ENCODE assay signal across 16 cellular contexts in the genomic region with DNA sequence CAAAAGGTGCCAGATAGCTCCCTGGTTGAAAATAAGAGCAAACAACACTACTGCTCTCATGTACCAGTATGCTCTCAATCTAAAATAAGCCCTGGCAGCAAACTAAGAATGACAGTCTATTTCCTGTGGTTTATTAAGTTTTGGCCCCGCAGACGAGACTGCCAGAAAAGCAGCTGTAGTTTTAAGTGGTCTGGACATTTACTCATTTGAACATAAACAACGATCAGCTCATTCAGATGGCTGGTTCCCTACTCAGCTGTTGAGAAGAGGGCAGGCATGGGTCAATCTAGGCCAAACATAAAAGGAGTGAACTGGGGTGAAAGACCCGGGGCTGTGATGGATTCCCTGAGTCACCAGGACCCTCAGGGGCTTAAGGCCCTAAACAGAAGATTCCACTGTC. TPM values are rescaled to one million over a fixed set of nuclear protein-coding genes. Genes with fewer than 3 reads are reported as not detected.
A peak's percentile ranks its signal among the peaks of the same experiment; 100 is the strongest.
DNase-seq lines count a peak whose midpoint lies in the region; ATAC-seq and TF ChIP-seq lines count a peak whose summit lies in the region.
"Had no signal": no experiment of that assay in that cellular context is flagged by ENCODE, and none has a peak within 500 bp of the region (broad histone marks: within the 10 kb centered on the region; RNA-seq: fewer than 3 reads in every experiment).

No MANE protein-coding gene starts in this region.

- 51 to 78% methylated on average over 4 of the region's 4 CpGs for WGBS in body of pancreas, 2 donors

- H3K9me3 ChIP-seq in BE2C (no peaks in the 10 kb centered on the region), Loucy (ENCODE audit: insufficient read depth, low read depth, low read length) (no peaks in the 10 kb centered on the region), body of pancreas (no peaks in the 10 kb centered on the region)

- DNase-seq in BE2C (peak; percentile 71), cardiac fibroblast (ENCODE audit: low read depth in 2 of 2) (peak; percentile 28 to 56), nephron progenitor cell (no peak), coronary artery (ENCODE audit: low spot score) (no peak), body of pancreas (no peak)
- no peak for DNase-seq in stimulated activated CD8-positive, alpha-beta memory T cell treated with anti-CD3 and anti-CD28 coated beads, Interleukin-4, amount 100 ng/mL, for 48 hours
- DNase-seq: activated CD4-positive, alpha-beta T cell treated with anti-CD3 and anti-CD28 coated beads, Interleukin-2, amount 50 U/mL, for 1 hour; activated effector memory CD4-positive, alpha-beta T cell treated with Interleukin-2 at 50 U/mL for 16 hours; C1 segment of cervical spinal cord; HFFc6; kidney; natural killer cell; T-helper 2 cell had no signal

- H3K36me3 ChIP-seq in BE2C (no peaks in the 10 kb centered on the region), Loucy (ENCODE audit: insufficient read depth, low read length) (no peaks in the 10 kb centered on the region), body of pancreas (replicated peaks in 1 of 2; ENCODE audit: insufficient read depth in 1 of 2, low read depth in 2 of 2) (no peaks in the 10 kb centered on the region)

- H3K4me2 ChIP-seq in Loucy (ENCODE audit: low read depth, low read length, poor library complexity, severe bottlenecking): peak overlapping the region; percentile 29

- peak overlapping the region; percentile 45 for H3K4me3 Mint-ChIP-seq in nephron progenitor cell
- H3K4me3 Mint-ChIP-seq: HFFc6, IgD-negative memory B cell, natural killer cell had no signal

- H3K4me3 ChIP-seq in BE2C (ENCODE audit: low read depth, low read length) (no peak overlapping the region), Loucy (ENCODE audit: low read length, poor library complexity, severe bottlenecking) (no peak overlapping the region), cardiac fibroblast (replicated peaks in 1 of 2; ENCODE audit: low read depth in 2 of 2, low read length in 2 of 2) (no peak overlapping the region), coronary artery (no peak overlapping the region), body of pancreas (no peak overlapping the region)

- no peak overlapping the region for H3K27ac Mint-ChIP-seq in nephron progenitor cell
- H3K27ac Mint-ChIP-seq: HFFc6, IgD-negative memory B cell, natural killer cell had no signal

- peaks cover 12% of the 10 kb centered on the region for H3K27me3 Mint-ChIP-seq in nephron progenitor cell (ENCODE audit: low read depth, poor library complexity)

- no peaks in the 10 kb centered on the region for H4K20me1 ChIP-seq in Loucy (ENCODE audit: insufficient read depth, low read length, poor library complexity, severe bottlenecking)

- H3K9me2 ChIP-seq in Loucy (replicated peaks; ENCODE audit: low read depth, low read length): no peaks in the 10 kb centered on the region

- intact Hi-C loops in body of pancreas (cut with DNase I): no loop called here

- H3K4me1 Mint-ChIP-seq in nephron progenitor cell: peaks cover 42% of the 10 kb centered on the region

- H3F3A ChIP-seq in Loucy (ENCODE audit: low read depth): 0 out of 2 replicates have a peak, but pooled peaks cover 4% of the 10 kb centered on the region

- no peak for ATAC-seq in GM21786 (IDR thresholded peaks at IDR 0.05; ENCODE audit: unreplicated experiment)
- ATAC-seq in body of pancreas: no peak
- ATAC-seq: natural killer cell had no signal

- H3K27me3 ChIP-seq in BE2C (peaks cover 31% of the 10 kb centered on the region), Loucy (ENCODE audit: insufficient read depth, low read length, poor library complexity, severe bottlenecking) (no peaks in the 10 kb centered on the region), body of pancreas (no peaks in the 10 kb centered on the region)

- H3K27ac ChIP-seq in coronary artery (peak overlapping the region in 1 of 2 donors; percentile 59), body of pancreas (no peak overlapping the region)

- TF ChIP-seq POLR2A in body of pancreas (IDR thresholded peaks at IDR 0.05): no peak

- no peak for TF ChIP-seq CTCF in BE2C (IDR thresholded peaks at IDR 0.05; ENCODE audit: low read depth, low read length)
- TF ChIP-seq CTCF in Loucy (conservative IDR thresholded peaks at IDR 0.05; ENCODE audit: low read length): no peak
- no peak for TF ChIP-seq CTCF in cardiac fibroblast (IDR thresholded peaks at IDR 0.05; ENCODE audit: low read depth, low read length)
- TF ChIP-seq CTCF in nephron progenitor cell (IDR thresholded peaks at IDR 0.05): no peak
- TF ChIP-seq CTCF in coronary artery (IDR thresholded peaks at IDR 0.05): no peak
- no peak for TF ChIP-seq CTCF in body of pancreas (IDR thresholded peaks at IDR 0.05)

- H3K9ac ChIP-seq in Loucy (ENCODE audit: low read depth, low read length, poor library complexity, severe bottlenecking): peak overlapping the region; percentile 12

- H3K9me3 Mint-ChIP-seq in nephron progenitor cell: peaks cover 5% of the 10 kb centered on the region
- H3K9me3 Mint-ChIP-seq: HFFc6, IgD-negative memory B cell, natural killer cell had no signal

- peaks cover 21% of the 10 kb centered on the region for H3K4me1 ChIP-seq in BE2C
- H3K4me1 ChIP-seq in Loucy (ENCODE audit: insufficient read depth, low read length, poor library complexity, severe bottlenecking): peaks cover 16% of the 10 kb centered on the region
- peaks cover 28% of the 10 kb centered on the region for H3K4me1 ChIP-seq in body of pancreas

- peak overlapping the region; percentile 32; the same call in 1 of the 2 replicates for H2AFZ ChIP-seq in Loucy (ENCODE audit: low read length)

- H3K36me3 Mint-ChIP-seq in nephron progenitor cell (ENCODE audit: low read depth): peaks cover 37% of the 10 kb centered on the region
- H3K36me3 Mint-ChIP-seq: IgD-negative memory B cell, natural killer cell had no signal

- no peaks in the 10 kb centered on the region for H3K79me2 ChIP-seq in Loucy (ENCODE audit: insufficient read depth, low read length)

RNA-seq across cellular contexts. Expression of gene TRIL, which starts 4.5 kb away (rescaled TPM):
- polyA plus RNA-seq in BE2C (2012; ENCODE audit: insufficient read depth, insufficient read length, low read depth): 0.40 TPM
- 1 to 10 TPM; 1.3 to 1.6 TPM for total RNA-seq in body of pancreas
- polyA plus RNA-seq: IgD-negative memory B cell had no signal

Comparison
In these comparisons a context has a peak if more than half of its experiments do, and no peak if none do; other contexts are left out.
1. DNase-seq: peak in BE2C (single experiment) and cardiac fibroblast (2 of 2); none in nephron progenitor cell (single experiment), coronary artery (single experiment), body of pancreas (0 of 4) and stimulated activated CD8-positive, alpha-beta memory T cell treated with anti-CD3 and anti-CD28 coated beads, Interleukin-4, amount 100 ng/mL, for 48 hours (single experiment).